In genomic region chr1:7095343-7095964, GRCh38 we compare ENCODE assay signal across 16 cellular contexts.
A peak's percentile ranks its signal among the peaks of the same experiment; 100 is the strongest.
DNase-seq lines count a peak whose midpoint lies in the region; ATAC-seq lines count a peak whose summit lies in the region.
"Had no signal": no experiment of that assay in that cellular context is flagged by ENCODE, and none has a peak within 500 bp of the region (broad histone marks: within the 10 kb centered on the region; RNA-seq: fewer than 3 reads in every experiment).

No MANE protein-coding gene starts in this region.

- no peak overlapping the region for H3K9ac ChIP-seq in BLaER1 treated with 17β-estradiol and CSF1 and Interleukin-3, amounts not matched to agents 10 nM and 100 nM
- H3K9ac ChIP-seq: GM23248 had no signal

- H4K20me1 ChIP-seq in BLaER1 treated with 17β-estradiol and CSF1 and Interleukin-3, amounts not matched to agents 10 nM and 100 nM: 0 out of 22 replicates have a peak, but pooled peaks cover 0 to under 1% (median 0%) of the 10 kb centered on the region in 11 experiments

- no peak overlapping the region for H3K27ac Mint-ChIP-seq in immature natural killer cell
- H3K27ac Mint-ChIP-seq: CD14-positive monocyte; CD4-positive, alpha-beta T cell; CD8-positive, alpha-beta memory T cell had no signal

- no peaks in the 10 kb centered on the region for H3K9me3 ChIP-seq in BLaER1 treated with 17β-estradiol and CSF1 and Interleukin-3, amounts not matched to agents 10 nM and 100 nM (replicated peaks in 1 of 11)
- H3K9me3 ChIP-seq: HAP-1 had no signal

- H3K4me1 ChIP-seq in BLaER1 treated with 17β-estradiol and CSF1 and Interleukin-3, amounts not matched to agents 10 nM and 100 nM: peaks cover 15 to 88% (median 69%) of the 10 kb centered on the region in 10 experiments; a peak in 19 of 20 replicates
- H3K4me1 ChIP-seq: HAP-1 had no signal

- in situ Hi-C loops in SK-MEL-5 (cut with HindIII; ENCODE audit: low pct_unique_long_range_greater_than_20kb, low sequenced_read_pairs): no loop called here

- peak overlapping the region in 7 of 11 experiments; percentile 72 to 89 (median 79); a peak in 14 of 22 replicates for H3K4me2 ChIP-seq in BLaER1 treated with 17β-estradiol and CSF1 and Interleukin-3, amounts not matched to agents 10 nM and 100 nM

- no peaks in the 10 kb centered on the region for H3K36me3 ChIP-seq in BLaER1 treated with 17β-estradiol and CSF1 and Interleukin-3, amounts not matched to agents 10 nM and 100 nM
- H3K36me3 ChIP-seq: HAP-1 had no signal

- no peak overlapping the region for H3K4me3 ChIP-seq in BLaER1 treated with 17β-estradiol and CSF1 and Interleukin-3, amounts not matched to agents 10 nM and 100 nM
- H3K4me3 ChIP-seq: GM12878, GM23248, HAP-1 had no signal

- DNase-seq in SK-MEL-5 (ENCODE audit: low read depth, low spot score) (peak; percentile 23), left lobe of liver (ENCODE audit: low spot score) (peak; percentile 85), immature natural killer cell (no peak), cerebellar cortex (ENCODE audit: low spot score) (no peak)
- DNase-seq: CD4-positive, alpha-beta T cell; CD8-positive, alpha-beta memory T cell; DMS 273 treated with DMSO at 0.1 percent for 48 hours; DMS79; EL; GDM1; GM23248 had no signal

- peaks cover 0 to 78% (median 0%) of the 10 kb centered on the region in 11 experiments; a peak in 8 of 22 replicates for H3K27me3 ChIP-seq in BLaER1 treated with 17β-estradiol and CSF1 and Interleukin-3, amounts not matched to agents 10 nM and 100 nM

- ATAC-seq in left lobe of liver: peak; percentile 69
- ATAC-seq in HG02840 (IDR thresholded peaks at IDR 0.05; ENCODE audit: low FRiP score, unreplicated experiment): no peak
- ATAC-seq: GM12878 had no signal

- peaks cover 2 to 6% (median 4%) of the 10 kb centered on the region in 3 donors for H3K27me3 Mint-ChIP-seq in immature natural killer cell (ENCODE audit: low read depth in 3 of 3)

- H3K36me3 Mint-ChIP-seq in immature natural killer cell: no peaks in the 10 kb centered on the region
- H3K36me3 Mint-ChIP-seq: CD14-positive monocyte; CD8-positive, alpha-beta memory T cell had no signal

- no peaks in the 10 kb centered on the region for H3K9me3 Mint-ChIP-seq in immature natural killer cell
- H3K9me3 Mint-ChIP-seq: CD14-positive monocyte; CD4-positive, alpha-beta T cell; CD8-positive, alpha-beta memory T cell had no signal

- no peak overlapping the region for H3K4me3 Mint-ChIP-seq in immature natural killer cell
- H3K4me3 Mint-ChIP-seq: CD14-positive monocyte; CD4-positive, alpha-beta T cell; CD8-positive, alpha-beta memory T cell had no signal

- no peak overlapping the region for H3K27ac ChIP-seq in BLaER1 treated with 17β-estradiol and CSF1 and Interleukin-3, amounts not matched to agents 10 nM and 100 nM
- H3K27ac ChIP-seq: GM23248 had no signal

- no peaks in the 10 kb centered on the region for H3K4me1 Mint-ChIP-seq in immature natural killer cell
- H3K4me1 Mint-ChIP-seq: CD14-positive monocyte; CD8-positive, alpha-beta memory T cell had no signal

Comparison
In these comparisons a context has a peak if more than half of its experiments do, and no peak if none do; other contexts are left out.
1. DNase-seq: peak in SK-MEL-5 (single experiment) and left lobe of liver (single experiment); none in immature natural killer cell (0 of 3) and cerebellar cortex (single experiment).